ENCODE assay signal across 21 cellular contexts in genomic region chr1:29470087-29470787, GRCh38.
DNase-seq lines count a peak whose midpoint lies in the region; TF ChIP-seq lines count a peak whose summit lies in the region.
"Had no signal": no experiment of that assay in that cellular context is flagged by ENCODE, and none has a peak within 500 bp of the region (broad histone marks: within the 10 kb centered on the region; RNA-seq: fewer than 3 reads in every experiment).

No MANE protein-coding gene starts in this region.

- H3K4me3 ChIP-seq in coronary artery, result no peak overlapping the region
- H3K4me3 ChIP-seq: BLaER1 treated with 17β-estradiol and CSF1 and Interleukin-3, amounts not matched to agents 10 nM and 100 nM; cardiac muscle cell had no signal

- H3K9me3 Mint-ChIP-seq in progenitor cell of endocrine pancreas (ENCODE audit: low read depth) (peaks cover 8% of the 10 kb centered on the region), immature natural killer cell (peaks cover 0 to 2% (median 0%) of the 10 kb centered on the region in 6 donors)

- H3K27ac Mint-ChIP-seq in progenitor cell of endocrine pancreas, result no peak overlapping the region
- H3K27ac Mint-ChIP-seq in immature natural killer cell, result no peak overlapping the region
- H3K27ac Mint-ChIP-seq: activated naive CD8-positive, alpha-beta T cell had no signal

- no peak overlapping the region for H3K4me3 Mint-ChIP-seq in progenitor cell of endocrine pancreas (ENCODE audit: low read depth)
- H3K4me3 Mint-ChIP-seq in immature natural killer cell, result no peak overlapping the region
- H3K4me3 Mint-ChIP-seq: activated naive CD8-positive, alpha-beta T cell had no signal

- no peak overlapping the region for H3K27ac ChIP-seq in coronary artery
- H3K27ac ChIP-seq: BLaER1 treated with 17β-estradiol and CSF1 and Interleukin-3, amounts not matched to agents 10 nM and 100 nM; cardiac muscle cell; HL-60 had no signal

- DNase-seq in activated effector memory CD4-positive, alpha-beta T cell treated with anti-CD3 and anti-CD28 coated beads, Interleukin-2, amount 50 U/mL, for 16 hours, result peak; percentile 48
- DNase-seq in activated effector memory CD4-positive, alpha-beta T cell treated with Interleukin-2 at 50 U/mL for 16 hours, result no peak
- DNase-seq in NCI-H2171 (lab: John Stamatoyannopoulos, UW) (peak; percentile 57), coronary artery (ENCODE audit: low spot score) (peak; percentile 64), ureter (ENCODE audit: low spot score) (peak; percentile 28), progenitor cell of endocrine pancreas (ENCODE audit: low spot score, unreplicated experiment) (no peak), immature natural killer cell (no peak)
- DNase-seq: ACHN; activated CD4-positive, alpha-beta T cell treated with anti-CD3 and anti-CD28 coated beads, Interleukin-2, amount 50 U/mL, for 1 hour; COR-L47; dermis blood vessel endothelial cell; Kasumi-1; mammary epithelial cell; NCI-H2081 treated with DMSO at 0.1 percent for 48 hours; NCI-H510A; small intestine; T-helper 2 cell had no signal

- TF ChIP-seq CTCF in coronary artery (IDR thresholded peaks at IDR 0.05), result no peak
- no peak for TF ChIP-seq CTCF in progenitor cell of endocrine pancreas (IDR thresholded peaks at IDR 0.05; ENCODE audit: unreplicated experiment)

- H3K4me1 Mint-ChIP-seq in progenitor cell of endocrine pancreas (ENCODE audit: low read depth), result peaks cover 57% of the 10 kb centered on the region
- no peaks in the 10 kb centered on the region for H3K4me1 Mint-ChIP-seq in immature natural killer cell

- H3K36me3 Mint-ChIP-seq in progenitor cell of endocrine pancreas (ENCODE audit: insufficient read depth), result peaks cover under 1% of the 10 kb centered on the region
- H3K36me3 Mint-ChIP-seq in immature natural killer cell, result peaks cover 0 to 2% (median 0%) of the 10 kb centered on the region in 3 donors
- H3K36me3 Mint-ChIP-seq: activated naive CD8-positive, alpha-beta T cell had no signal

- H3K27me3 Mint-ChIP-seq in progenitor cell of endocrine pancreas (no peaks in the 10 kb centered on the region), immature natural killer cell (ENCODE audit: low read depth in 3 of 3) (peaks cover 2 to 16% (median 6%) of the 10 kb centered on the region in 3 donors)

Comparison
In these comparisons a context has a peak if more than half of its experiments do, and no peak if none do; other contexts are left out.
1. DNase-seq: peak in activated effector memory CD4-positive, alpha-beta T cell treated with anti-CD3 and anti-CD28 coated beads, Interleukin-2, amount 50 U/mL, for 16 hours (single experiment), NCI-H2171 (single experiment), coronary artery (single experiment) and ureter (single experiment); none in activated effector memory CD4-positive, alpha-beta T cell treated with Interleukin-2 at 50 U/mL for 16 hours (single experiment), progenitor cell of endocrine pancreas (single experiment) and immature natural killer cell (0 of 3).